8 cellular contexts compared by ENCODE assay signal in the genomic region with DNA sequence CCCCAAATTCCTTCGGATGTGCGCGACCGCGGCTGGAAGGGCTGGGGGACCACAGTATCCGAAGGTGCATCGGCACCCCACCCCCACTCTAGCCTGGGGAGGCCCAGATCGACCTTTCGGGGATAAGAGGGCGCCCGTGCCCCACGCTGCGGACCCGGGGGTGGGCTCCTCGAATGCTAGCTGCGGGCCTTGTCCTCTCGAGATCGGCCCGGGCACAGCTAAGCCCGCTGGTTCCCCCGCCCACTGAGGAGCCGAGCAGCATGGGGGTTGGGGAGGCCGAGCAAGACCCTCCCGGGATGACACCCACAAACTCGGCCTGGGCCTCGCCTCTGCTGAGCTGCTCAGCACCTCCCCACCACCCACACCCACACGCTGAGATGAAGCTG. TPM values are rescaled to one million over a fixed set of nuclear protein-coding genes. Genes with fewer than 3 reads are reported as not detected.
A peak's percentile ranks its signal among the peaks of the same experiment; 100 is the strongest.
DNase-seq lines count a peak whose midpoint lies in the region; ATAC-seq and TF ChIP-seq lines count a peak whose summit lies in the region.

No MANE protein-coding gene starts in this region.

- H3K9me2 ChIP-seq in OCI-LY1 (ENCODE audit: low read depth, low read length), result no peaks in the 10 kb centered on the region

- no peaks in the 10 kb centered on the region for H4K20me1 ChIP-seq in OCI-LY1 (ENCODE audit: insufficient read depth, low read length)

- H3K27me3 Mint-ChIP-seq in Caco-2 (ENCODE audit: insufficient read depth, unreplicated experiment) (no peaks in the 10 kb centered on the region), neural crest cell (ENCODE audit: low read depth) (peaks cover 50% of the 10 kb centered on the region)

- H3K27ac Mint-ChIP-seq in Caco-2 (ENCODE audit: unreplicated experiment), result no peak overlapping the region
- no peak overlapping the region for H3K27ac Mint-ChIP-seq in neural crest cell (ENCODE audit: unreplicated experiment)

- H3K4me1 ChIP-seq in Caco-2, result 0 out of 2 replicates have a peak, but pooled peaks cover 9% of the 10 kb centered on the region
- H3K4me1 ChIP-seq in OCI-LY1 (ENCODE audit: insufficient read depth, low read length, severe bottlenecking), result peaks cover 4% of the 10 kb centered on the region

- POLR2A ChIA-PET in Caco-2 (lab: Charles Lee), result no interaction called here

- H3K9me3 ChIP-seq in Caco-2, result no peaks in the 10 kb centered on the region
- no peaks in the 10 kb centered on the region for H3K9me3 ChIP-seq in OCI-LY1 (ENCODE audit: low read length)

- intact Hi-C loops in Caco-2 (cut with micrococcal nuclease; ENCODE audit: unreplicated experiment), result loop anchor here (2.0 to 5.0 kb wide), 2 partner anchors 54 to 55 kb away; a partner anchor contains a TSS

- H3K9ac ChIP-seq in OCI-LY1 (ENCODE audit: low read length), result peak overlapping the region; percentile 39; the same call in 1 of the 2 replicates

- ATAC-seq in HG03571 (IDR thresholded peaks at IDR 0.05; ENCODE audit: unreplicated experiment) (no peak), HG03095 (IDR thresholded peaks at IDR 0.05; ENCODE audit: unreplicated experiment) (no peak)

- CTCF ChIA-PET in Caco-2 (lab: Charles Lee), result no interaction called here

- no peaks in the 10 kb centered on the region for H3K9me3 Mint-ChIP-seq in Caco-2 (ENCODE audit: unreplicated experiment)
- H3K9me3 Mint-ChIP-seq in neural crest cell, result no peaks in the 10 kb centered on the region

- H3K79me2 ChIP-seq in OCI-LY1 (ENCODE audit: insufficient read depth, low read length), result no peaks in the 10 kb centered on the region

- peaks cover 5% of the 10 kb centered on the region for H3K4me1 Mint-ChIP-seq in Caco-2 (ENCODE audit: low read depth, unreplicated experiment)
- H3K4me1 Mint-ChIP-seq in neural crest cell, result peaks cover 30% of the 10 kb centered on the region

- H3K27ac ChIP-seq in OCI-LY1 (ENCODE audit: low read depth, low read length, poor library complexity, severe bottlenecking), result no peak overlapping the region

- TF ChIP-seq CTCF in Caco-2 (IDR thresholded peaks at IDR 0.05; ENCODE audit: insufficient read depth in 1 of 2, low read depth in 1 of 2, low read length in 1 of 2, severe bottlenecking in 1 of 2, unreplicated experiment in 1 of 2), result no peak
- no peak for TF ChIP-seq CTCF in OCI-LY1 (IDR thresholded peaks at IDR 0.05; ENCODE audit: low read length)
- no peak for TF ChIP-seq CTCF in epithelial cell of proximal tubule (conservative IDR thresholded peaks at IDR 0.05; ENCODE audit: low read depth, low read length)
- no peak for TF ChIP-seq CTCF in neural crest cell (conservative IDR thresholded peaks at IDR 0.05)

- H3K4me3 ChIP-seq in Caco-2 (ENCODE audit: low read depth, low read length), result peak overlapping the region; percentile 90
- H3K4me3 ChIP-seq in OCI-LY1 (ENCODE audit: low read depth, low read length, poor library complexity, severe bottlenecking), result peak overlapping the region; percentile 59
- H3K4me3 ChIP-seq in epithelial cell of proximal tubule (ENCODE audit: low read depth, low read length), result peak overlapping the region; percentile 61

- no peak overlapping the region for H2AFZ ChIP-seq in OCI-LY1 (ENCODE audit: low read length)

- no peaks in the 10 kb centered on the region for H3F3A ChIP-seq in OCI-LY1 (ENCODE audit: insufficient read depth, low read length)

- peak overlapping the region; percentile 79 for H3K4me3 Mint-ChIP-seq in Caco-2 (ENCODE audit: unreplicated experiment)
- peak overlapping the region; percentile 83 for H3K4me3 Mint-ChIP-seq in neural crest cell

- peak overlapping the region; percentile 84 for H3K4me2 ChIP-seq in OCI-LY1 (ENCODE audit: low read length)

- H3K36me3 Mint-ChIP-seq in Caco-2 (ENCODE audit: insufficient read depth, unreplicated experiment), result no peaks in the 10 kb centered on the region
- no peaks in the 10 kb centered on the region for H3K36me3 Mint-ChIP-seq in neural crest cell (ENCODE audit: low read depth)

- no peaks in the 10 kb centered on the region for H3K36me3 ChIP-seq in Caco-2 (ENCODE audit: control insufficient read depth, insufficient read depth, low read length)
- no peaks in the 10 kb centered on the region for H3K36me3 ChIP-seq in OCI-LY1 (ENCODE audit: insufficient read depth, low read length)

- H3K27me3 ChIP-seq in Caco-2 (replicated peaks; ENCODE audit: control insufficient read depth, insufficient read depth, low read length) (no peaks in the 10 kb centered on the region), OCI-LY1 (ENCODE audit: insufficient read depth, low read length) (peaks cover 6% of the 10 kb centered on the region; the same call in 1 of the 2 replicates)

- no TSS peak for BruUV-seq in Caco-2 (replicated peaks; lab: Mats Ljungman, UMichigan)

- no peak for DNase-seq in Caco-2
- DNase-seq in epithelial cell of proximal tubule (ENCODE audit: low read depth), result no peak
- no peak for DNase-seq in neural crest cell (ENCODE audit: low read depth, low spot score)
- no peak for DNase-seq in Ammon's horn (ENCODE audit: low spot score)
- DNase-seq in DMS79 (lab: John Stamatoyannopoulos, UW), result no peak

RNA-seq across cellular contexts. Expression of a gene that starts 0.7 kb away (rescaled TPM):
- total RNA-seq in Caco-2 (2022), result 18.7 and 23.7 TPM in 2 replicates
- 61.8 and 107 TPM in 2 replicates for total RNA-seq in epithelial cell of proximal tubule
- 9.8 and 9.9 TPM in 2 replicates for total RNA-seq in neural crest cell

RNA-seq across cellular contexts. Expression of a gene that starts 54.8 kb away (rescaled TPM):
- 15.3 and 18.0 TPM in 2 replicates for total RNA-seq in Caco-2 (2022)
- total RNA-seq in epithelial cell of proximal tubule, result 15.2 and 27.0 TPM in 2 replicates
- total RNA-seq in neural crest cell, result 18.4 and 19.5 TPM in 2 replicates
